Comparison of ENCODE assay signal across 16 cellular contexts in genomic region chr20:15937179-15937578, GRCh38.
DNase-seq lines count a peak whose midpoint lies in the region; ATAC-seq lines count a peak whose summit lies in the region.
"Had no signal": no experiment of that assay in that cellular context is flagged by ENCODE, and none has a peak within 500 bp of the region (broad histone marks: within the 10 kb centered on the region; RNA-seq: fewer than 3 reads in every experiment).

No MANE protein-coding gene starts in this region.

- H2BK5ac ChIP-seq in mesenchymal stem cell (ENCODE audit: low read depth, low read length, poor library complexity, severe bottlenecking): no peak overlapping the region

- H3K18ac ChIP-seq in mesenchymal stem cell (ENCODE audit: low read depth in 1 of 2, low read length in 2 of 2): no peak overlapping the region

- H2BK12ac ChIP-seq in mesenchymal stem cell (ENCODE audit: low read length in 2 of 2): no peak overlapping the region

- H3K36me3 ChIP-seq in mesenchymal stem cell (ENCODE audit: control insufficient read depth in 1 of 2, insufficient read depth in 2 of 2, low read depth in 1 of 2, low read length in 2 of 2): peaks cover 0 to 7% of the 10 kb centered on the region in 2 experiments

- peaks cover 12% of the 10 kb centered on the region for H3K9me3 ChIP-seq in mesenchymal stem cell (ENCODE audit: control insufficient read depth, low read length)

- H3K4me3 ChIP-seq in mesenchymal stem cell (ENCODE audit: insufficient read depth in 1 of 2, low read depth in 1 of 2, low read length in 2 of 2): no peak overlapping the region
- H3K4me3 ChIP-seq: hepatocyte had no signal

- no peak overlapping the region for H3K4ac ChIP-seq in mesenchymal stem cell (ENCODE audit: low read depth in 1 of 2, low read length in 2 of 2)

- no peak overlapping the region for H2AFZ ChIP-seq in mesenchymal stem cell (ENCODE audit: low read depth, low read length)
- H2AFZ ChIP-seq: hepatocyte had no signal

- H3K9ac ChIP-seq in mesenchymal stem cell (ENCODE audit: low read length): no peak overlapping the region

- H4K91ac ChIP-seq in mesenchymal stem cell (ENCODE audit: low read length): no peak overlapping the region

- no peaks in the 10 kb centered on the region for H3K27me3 ChIP-seq in mesenchymal stem cell (ENCODE audit: control insufficient read depth in 1 of 2, insufficient read depth in 1 of 2, low read length in 2 of 2)
- H3K27me3 ChIP-seq: hepatocyte had no signal

- no peak overlapping the region for H2BK15ac ChIP-seq in mesenchymal stem cell (ENCODE audit: low read depth, poor library complexity, severe bottlenecking)

- H3K27ac ChIP-seq in mesenchymal stem cell (ENCODE audit: low read length, poor library complexity, severe bottlenecking): no peak overlapping the region
- H3K27ac ChIP-seq: hepatocyte had no signal

- DNase-seq in mesenchymal stem cell: no peak
- DNase-seq in left colon: no peak
- DNase-seq in NCI-H1694 treated with DMSO at 0.1 percent for 48 hours (lab: John Stamatoyannopoulos, UW): no peak
- DNase-seq in SKM-1 (lab: John Stamatoyannopoulos, UW; ENCODE audit: unreplicated experiment): no peak
- DNase-seq: activated CD8-positive, alpha-beta memory T cell treated with anti-CD3 and anti-CD28 coated beads for 24 hours; amniotic stem cell; Caco-2; IMR-90; NCI-H69; stimulated activated naive CD8-positive, alpha-beta T cell treated with anti-CD3 and anti-CD28 coated beads, Interleukin-15, Interleukin-2, amounts not matched to agents 100 U/mL and 50 U/mL, for 24 hours; SW 1271 had no signal

- no peak overlapping the region for H4K8ac ChIP-seq in mesenchymal stem cell (ENCODE audit: low read length)

- no peak overlapping the region for H2BK120ac ChIP-seq in mesenchymal stem cell (ENCODE audit: low read depth, low read length)

- H3K23ac ChIP-seq in mesenchymal stem cell (ENCODE audit: low read length in 2 of 2): no peak overlapping the region

- peaks cover 4% of the 10 kb centered on the region for H3K4me1 ChIP-seq in mesenchymal stem cell (ENCODE audit: control insufficient read depth, insufficient read depth, low read depth, low read length)
- H3K4me1 ChIP-seq: Caco-2 had no signal

- H2AK5ac ChIP-seq in mesenchymal stem cell (ENCODE audit: low read length, severe bottlenecking): peak overlapping the region; percentile 65

- no peak overlapping the region for H3K4me2 ChIP-seq in mesenchymal stem cell (ENCODE audit: low read length, poor library complexity, severe bottlenecking)
- H3K4me2 ChIP-seq: hepatocyte had no signal

- H3K14ac ChIP-seq in mesenchymal stem cell (ENCODE audit: low read length in 2 of 2): no peak overlapping the region

- peaks cover 11% of the 10 kb centered on the region for H3K79me1 ChIP-seq in mesenchymal stem cell (replicated peaks; ENCODE audit: low read length, poor library complexity, severe bottlenecking)

- intact Hi-C loops in left colon (cut with DNase I, micrococcal nuclease): no loop called here

- 83% methylated on average over 2 of the region's 3 CpGs for WGBS in mesenchymal stem cell

- ATAC-seq in GM18907 (IDR thresholded peaks at IDR 0.05; ENCODE audit: unreplicated experiment) (peak; percentile 84), GM21619 (IDR thresholded peaks at IDR 0.05; ENCODE audit: unreplicated experiment) (peak; percentile 93), HG03378 (IDR thresholded peaks at IDR 0.05; ENCODE audit: unreplicated experiment) (peak; percentile 87), left colon (no peak), HG03095 (IDR thresholded peaks at IDR 0.05; ENCODE audit: unreplicated experiment) (no peak)
- ATAC-seq: stimulated activated naive CD8-positive, alpha-beta T cell treated with anti-CD3 and anti-CD28 coated beads, Interleukin-15, Interleukin-2, amounts not matched to agents 100 U/mL and 50 U/mL, for 24 hours had no signal

Comparison
In these comparisons a context has a peak if more than half of its experiments do, and no peak if none do; other contexts are left out.
1. ATAC-seq: peak in GM18907 (single experiment), GM21619 (single experiment) and HG03378 (single experiment); none in left colon (single experiment) and HG03095 (single experiment).